Comparison of ENCODE assay signal across 1 cellular context in the genomic region with DNA sequence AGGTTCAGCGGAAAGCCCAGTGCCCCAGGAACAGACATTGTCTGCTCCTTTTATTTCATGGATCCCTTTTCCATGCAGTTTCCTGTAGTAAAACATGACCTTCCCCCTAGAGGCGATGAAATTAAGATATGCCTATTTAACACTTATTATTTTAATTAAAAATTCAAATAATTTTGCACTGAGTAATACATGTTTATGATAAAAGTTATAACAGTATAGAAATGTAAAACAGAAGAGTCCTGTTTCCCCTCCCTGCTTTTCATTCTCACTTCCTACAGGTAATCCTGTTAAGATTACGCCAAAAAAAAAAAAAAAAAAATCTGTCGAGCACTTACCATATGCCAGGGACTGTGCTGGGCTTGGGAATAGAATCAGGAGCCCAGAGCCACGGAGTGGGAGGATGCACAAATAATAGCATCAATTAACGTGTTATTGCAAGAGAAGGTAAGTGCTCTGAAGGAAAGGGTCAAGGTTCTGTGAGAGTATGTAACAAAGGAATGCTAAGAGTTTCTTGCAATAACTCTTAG.
TF ChIP-seq lines count a peak whose summit lies in the region.

No MANE protein-coding gene starts in this region.

TF ChIP-seq in GM12878, 131 proteins besides CTCF, POLR2A, EP300 and RAD21:
- TF ChIP-seq SP1 (IDR thresholded peaks at IDR 0.05; ENCODE audit: low read depth, low read length) (no peak), SPI1 (IDR thresholded peaks at IDR 0.05; ENCODE audit: borderline replicate concordance, insufficient read depth, low read depth, low read length) (no peak), RELB (IDR thresholded peaks at IDR 0.05; ENCODE audit: low read depth) (0 out of 2 replicates have a peak, but pooled peaks have one; percentile 49), YY1 (IDR thresholded peaks at IDR 0.05; ENCODE audit: low read depth, low read length) (no peak), ZNF592 (IDR thresholded peaks at IDR 0.05) (no peak), MYC (IDR thresholded peaks at IDR 0.05; ENCODE audit: insufficient read depth, insufficient read length, insufficient replicate concordance, low read length, severe bottlenecking) (no peak), IKZF2 (IDR thresholded peaks at IDR 0.05) (0 out of 4 replicates have a peak, but pooled peaks of 1 of the 2 experiments have one; percentile 40), CBX5 (IDR thresholded peaks at IDR 0.05; ENCODE audit: low read depth) (no peak), NR2C2 (IDR thresholded peaks at IDR 0.05; ENCODE audit: borderline replicate concordance, control insufficient read depth, insufficient read length, low read depth) (no peak), NR2F1 (conservative IDR thresholded peaks at IDR 0.05) (no peak), ASH2L (IDR thresholded peaks at IDR 0.05; ENCODE audit: borderline replicate concordance, low read depth) (no peak)
- TF ChIP-seq, protein P1, sequence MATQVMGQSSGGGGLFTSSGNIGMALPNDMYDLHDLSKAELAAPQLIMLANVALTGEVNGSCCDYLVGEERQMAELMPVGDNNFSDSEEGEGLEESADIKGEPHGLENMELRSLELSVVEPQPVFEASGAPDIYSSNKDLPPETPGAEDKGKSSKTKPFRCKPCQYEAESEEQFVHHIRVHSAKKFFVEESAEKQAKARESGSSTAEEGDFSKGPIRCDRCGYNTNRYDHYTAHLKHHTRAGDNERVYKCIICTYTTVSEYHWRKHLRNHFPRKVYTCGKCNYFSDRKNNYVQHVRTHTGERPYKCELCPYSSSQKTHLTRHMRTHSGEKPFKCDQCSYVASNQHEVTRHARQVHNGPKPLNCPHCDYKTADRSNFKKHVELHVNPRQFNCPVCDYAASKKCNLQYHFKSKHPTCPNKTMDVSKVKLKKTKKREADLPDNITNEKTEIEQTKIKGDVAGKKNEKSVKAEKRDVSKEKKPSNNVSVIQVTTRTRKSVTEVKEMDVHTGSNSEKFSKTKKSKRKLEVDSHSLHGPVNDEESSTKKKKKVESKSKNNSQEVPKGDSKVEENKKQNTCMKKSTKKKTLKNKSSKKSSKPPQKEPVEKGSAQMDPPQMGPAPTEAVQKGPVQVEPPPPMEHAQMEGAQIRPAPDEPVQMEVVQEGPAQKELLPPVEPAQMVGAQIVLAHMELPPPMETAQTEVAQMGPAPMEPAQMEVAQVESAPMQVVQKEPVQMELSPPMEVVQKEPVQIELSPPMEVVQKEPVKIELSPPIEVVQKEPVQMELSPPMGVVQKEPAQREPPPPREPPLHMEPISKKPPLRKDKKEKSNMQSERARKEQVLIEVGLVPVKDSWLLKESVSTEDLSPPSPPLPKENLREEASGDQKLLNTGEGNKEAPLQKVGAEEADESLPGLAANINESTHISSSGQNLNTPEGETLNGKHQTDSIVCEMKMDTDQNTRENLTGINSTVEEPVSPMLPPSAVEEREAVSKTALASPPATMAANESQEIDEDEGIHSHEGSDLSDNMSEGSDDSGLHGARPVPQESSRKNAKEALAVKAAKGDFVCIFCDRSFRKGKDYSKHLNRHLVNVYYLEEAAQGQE (IDR thresholded peaks at IDR 0.05; ENCODE audit: low read depth, low read length), result no peak
- TF ChIP-seq, protein P2, sequence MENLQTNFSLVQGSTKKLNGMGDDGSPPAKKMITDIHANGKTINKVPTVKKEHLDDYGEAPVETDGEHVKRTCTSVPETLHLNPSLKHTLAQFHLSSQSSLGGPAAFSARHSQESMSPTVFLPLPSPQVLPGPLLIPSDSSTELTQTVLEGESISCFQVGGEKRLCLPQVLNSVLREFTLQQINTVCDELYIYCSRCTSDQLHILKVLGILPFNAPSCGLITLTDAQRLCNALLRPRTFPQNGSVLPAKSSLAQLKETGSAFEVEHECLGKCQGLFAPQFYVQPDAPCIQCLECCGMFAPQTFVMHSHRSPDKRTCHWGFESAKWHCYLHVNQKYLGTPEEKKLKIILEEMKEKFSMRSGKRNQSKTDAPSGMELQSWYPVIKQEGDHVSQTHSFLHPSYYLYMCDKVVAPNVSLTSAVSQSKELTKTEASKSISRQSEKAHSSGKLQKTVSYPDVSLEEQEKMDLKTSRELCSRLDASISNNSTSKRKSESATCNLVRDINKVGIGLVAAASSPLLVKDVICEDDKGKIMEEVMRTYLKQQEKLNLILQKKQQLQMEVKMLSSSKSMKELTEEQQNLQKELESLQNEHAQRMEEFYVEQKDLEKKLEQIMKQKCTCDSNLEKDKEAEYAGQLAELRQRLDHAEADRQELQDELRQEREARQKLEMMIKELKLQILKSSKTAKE (IDR thresholded peaks at IDR 0.05; ENCODE audit: low read depth, poor library complexity, severe bottlenecking), result peak; percentile 48
- TF ChIP-seq, protein P3, sequence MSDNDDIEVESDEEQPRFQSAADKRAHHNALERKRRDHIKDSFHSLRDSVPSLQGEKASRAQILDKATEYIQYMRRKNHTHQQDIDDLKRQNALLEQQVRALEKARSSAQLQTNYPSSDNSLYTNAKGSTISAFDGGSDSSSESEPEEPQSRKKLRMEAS (IDR thresholded peaks at IDR 0.05; ENCODE audit: low read depth, low read length), result no peak
- TF ChIP-seq, protein P4, sequence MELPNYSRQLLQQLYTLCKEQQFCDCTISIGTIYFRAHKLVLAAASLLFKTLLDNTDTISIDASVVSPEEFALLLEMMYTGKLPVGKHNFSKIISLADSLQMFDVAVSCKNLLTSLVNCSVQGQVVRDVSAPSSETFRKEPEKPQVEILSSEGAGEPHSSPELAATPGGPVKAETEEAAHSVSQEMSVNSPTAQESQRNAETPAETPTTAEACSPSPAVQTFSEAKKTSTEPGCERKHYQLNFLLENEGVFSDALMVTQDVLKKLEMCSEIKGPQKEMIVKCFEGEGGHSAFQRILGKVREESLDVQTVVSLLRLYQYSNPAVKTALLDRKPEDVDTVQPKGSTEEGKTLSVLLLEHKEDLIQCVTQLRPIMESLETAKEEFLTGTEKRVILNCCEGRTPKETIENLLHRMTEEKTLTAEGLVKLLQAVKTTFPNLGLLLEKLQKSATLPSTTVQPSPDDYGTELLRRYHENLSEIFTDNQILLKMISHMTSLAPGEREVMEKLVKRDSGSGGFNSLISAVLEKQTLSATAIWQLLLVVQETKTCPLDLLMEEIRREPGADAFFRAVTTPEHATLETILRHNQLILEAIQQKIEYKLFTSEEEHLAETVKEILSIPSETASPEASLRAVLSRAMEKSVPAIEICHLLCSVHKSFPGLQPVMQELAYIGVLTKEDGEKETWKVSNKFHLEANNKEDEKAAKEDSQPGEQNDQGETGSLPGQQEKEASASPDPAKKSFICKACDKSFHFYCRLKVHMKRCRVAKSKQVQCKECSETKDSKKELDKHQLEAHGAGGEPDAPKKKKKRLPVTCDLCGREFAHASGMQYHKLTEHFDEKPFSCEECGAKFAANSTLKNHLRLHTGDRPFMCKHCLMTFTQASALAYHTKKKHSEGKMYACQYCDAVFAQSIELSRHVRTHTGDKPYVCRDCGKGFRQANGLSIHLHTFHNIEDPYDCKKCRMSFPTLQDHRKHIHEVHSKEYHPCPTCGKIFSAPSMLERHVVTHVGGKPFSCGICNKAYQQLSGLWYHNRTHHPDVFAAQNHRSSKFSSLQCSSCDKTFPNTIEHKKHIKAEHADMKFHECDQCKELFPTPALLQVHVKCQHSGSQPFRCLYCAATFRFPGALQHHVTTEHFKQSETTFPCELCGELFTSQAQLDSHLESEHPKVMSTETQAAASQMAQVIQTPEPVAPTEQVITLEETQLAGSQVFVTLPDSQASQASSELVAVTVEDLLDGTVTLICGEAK (IDR thresholded peaks at IDR 0.05; ENCODE audit: borderline replicate concordance), result no peak
- TF ChIP-seq, protein P5, sequence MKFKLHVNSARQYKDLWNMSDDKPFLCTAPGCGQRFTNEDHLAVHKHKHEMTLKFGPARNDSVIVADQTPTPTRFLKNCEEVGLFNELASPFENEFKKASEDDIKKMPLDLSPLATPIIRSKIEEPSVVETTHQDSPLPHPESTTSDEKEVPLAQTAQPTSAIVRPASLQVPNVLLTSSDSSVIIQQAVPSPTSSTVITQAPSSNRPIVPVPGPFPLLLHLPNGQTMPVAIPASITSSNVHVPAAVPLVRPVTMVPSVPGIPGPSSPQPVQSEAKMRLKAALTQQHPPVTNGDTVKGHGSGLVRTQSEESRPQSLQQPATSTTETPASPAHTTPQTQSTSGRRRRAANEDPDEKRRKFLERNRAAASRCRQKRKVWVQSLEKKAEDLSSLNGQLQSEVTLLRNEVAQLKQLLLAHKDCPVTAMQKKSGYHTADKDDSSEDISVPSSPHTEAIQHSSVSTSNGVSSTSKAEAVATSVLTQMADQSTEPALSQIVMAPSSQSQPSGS (IDR thresholded peaks at IDR 0.05; ENCODE audit: low read length), result no peak
TF ChIP-seq in GM12878: peak in this region for 3.
